Comparison of ENCODE assay signal across 15 cellular contexts in the genomic region with DNA sequence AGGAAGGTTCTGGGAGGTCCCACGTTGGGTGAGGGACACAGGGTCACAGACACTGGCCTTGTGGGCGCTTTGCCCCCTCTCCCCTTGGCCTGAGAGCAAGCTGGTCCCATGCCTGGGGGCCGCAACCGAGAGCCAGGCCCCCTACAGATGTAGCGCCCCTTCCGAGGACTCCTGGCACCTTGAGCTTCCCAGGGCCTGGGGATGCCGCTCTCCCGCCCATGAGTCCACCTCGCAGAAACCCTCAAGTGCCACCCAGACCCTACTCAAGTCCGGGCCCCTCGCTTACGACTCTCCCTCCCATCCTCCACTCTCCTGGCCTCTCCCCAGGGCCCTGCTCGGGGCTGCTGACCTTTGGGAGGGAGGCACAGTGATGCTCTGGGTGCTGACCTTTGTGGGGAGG.
DNase-seq lines count a peak whose midpoint lies in the region; ATAC-seq and TF ChIP-seq lines count a peak whose summit lies in the region.
"Had no signal": no experiment of that assay in that cellular context is flagged by ENCODE, and none has a peak within 500 bp of the region (broad histone marks: within the 10 kb centered on the region; RNA-seq: fewer than 3 reads in every experiment).

No MANE protein-coding gene starts in this region.

- no peak overlapping the region for H3K27ac Mint-ChIP-seq in chondrocyte (ENCODE audit: unreplicated experiment)
- no peak overlapping the region for H3K27ac Mint-ChIP-seq in nephron progenitor cell
- H3K27ac Mint-ChIP-seq: CD4-positive, alpha-beta memory T cell had no signal

- H3K27ac ChIP-seq in aorta (ENCODE audit: low read depth in 1 of 2, low read length in 2 of 2): no peak overlapping the region
- H3K27ac ChIP-seq: A549, C4-2B had no signal

- intact Hi-C loops in left ventricle myocardium superior (cut with micrococcal nuclease) (no loop called here), Right ventricle myocardium superior (cut with DNase I) (no loop called here), aorta (cut with DNase I) (no loop called here)

- WGBS in aorta, 2 donors: 76 to 84% methylated on average over 12 to 13 of the region's 13 CpGs

- no peak overlapping the region for H3K4me3 ChIP-seq in aorta (ENCODE audit: low read length in 2 of 2)
- H3K4me3 ChIP-seq: A549, HAP-1 had no signal

- no peak for ATAC-seq in left ventricle myocardium superior
- ATAC-seq in Right ventricle myocardium superior (ENCODE audit: poor library complexity): no peak
- no peak for ATAC-seq in aorta (ENCODE audit: low FRiP score)
- ATAC-seq: A549 had no signal

- DNase-seq in left ventricle myocardium superior (peak; percentile 16), Right ventricle myocardium superior (no peak), chondrocyte (ENCODE audit: low spot score) (peak; percentile 68), nephron progenitor cell (peak; percentile 0), aorta (peak; percentile 34 to 55), SKM-1 treated with dmso at 0.1 percent for 144 hours (lab: John Stamatoyannopoulos, UW; ENCODE audit: unreplicated experiment) (no peak)
- DNase-seq: BE2C; CD4-positive, alpha-beta memory T cell; DMS153; DMS79 treated with DMSO at 0.1 percent for 48 hours; EL; GOT3 had no signal

- no peaks in the 10 kb centered on the region for H3K27me3 ChIP-seq in aorta (ENCODE audit: control insufficient read depth in 1 of 2, insufficient read depth in 2 of 2, low read length in 1 of 2)

- no peaks in the 10 kb centered on the region for H3K4me1 ChIP-seq in aorta (ENCODE audit: control insufficient read depth in 1 of 2, insufficient read depth in 2 of 2, low read length in 2 of 2)
- H3K4me1 ChIP-seq: A549, BE2C, HAP-1 had no signal

- TF ChIP-seq CTCF in chondrocyte (IDR thresholded peaks at IDR 0.05): no peak
- no peak for TF ChIP-seq CTCF in nephron progenitor cell (IDR thresholded peaks at IDR 0.05)

- H3K27me3 Mint-ChIP-seq in chondrocyte (ENCODE audit: low read depth) (peaks cover 36% of the 10 kb centered on the region), nephron progenitor cell (ENCODE audit: low read depth, poor library complexity) (peaks cover 29% of the 10 kb centered on the region)
- H3K27me3 Mint-ChIP-seq: CD4-positive, alpha-beta memory T cell had no signal

- peaks cover 4% of the 10 kb centered on the region for H3K4me1 Mint-ChIP-seq in chondrocyte (ENCODE audit: low read depth)
- peaks cover 36% of the 10 kb centered on the region for H3K4me1 Mint-ChIP-seq in nephron progenitor cell

- H3K9me3 ChIP-seq in aorta (ENCODE audit: control insufficient read depth, low read length): no peaks in the 10 kb centered on the region
- H3K9me3 ChIP-seq: A549, BE2C, HAP-1 had no signal

- H3K4me3 Mint-ChIP-seq in chondrocyte (ENCODE audit: unreplicated experiment): no peak overlapping the region
- H3K4me3 Mint-ChIP-seq in nephron progenitor cell: no peak overlapping the region
- H3K4me3 Mint-ChIP-seq: CD4-positive, alpha-beta memory T cell had no signal

- H3K9me3 Mint-ChIP-seq in chondrocyte (ENCODE audit: low read depth): no peaks in the 10 kb centered on the region
- H3K9me3 Mint-ChIP-seq in nephron progenitor cell: no peaks in the 10 kb centered on the region

- H3K36me3 Mint-ChIP-seq in chondrocyte (ENCODE audit: low read depth) (no peaks in the 10 kb centered on the region), nephron progenitor cell (ENCODE audit: low read depth) (no peaks in the 10 kb centered on the region)

- H3K36me3 ChIP-seq in aorta (ENCODE audit: control insufficient read depth in 1 of 2, insufficient read depth in 2 of 2, low read length in 1 of 2): no peaks in the 10 kb centered on the region
- H3K36me3 ChIP-seq: BE2C had no signal

Comparison
In these comparisons a context has a peak if more than half of its experiments do, and no peak if none do; other contexts are left out.
1. DNase-seq: peak in left ventricle myocardium superior (single experiment), chondrocyte (single experiment), nephron progenitor cell (single experiment) and aorta (2 of 2); none in Right ventricle myocardium superior (single experiment) and SKM-1 treated with dmso at 0.1 percent for 144 hours (single experiment).